ENCODE assay signal across 10 cellular contexts in genomic region chr1:229506633-229507032, GRCh38. TPM values are rescaled to one million over a fixed set of nuclear protein-coding genes. Genes with fewer than 3 reads are reported as not detected.
DNase-seq lines count a peak whose midpoint lies in the region; ATAC-seq and TF ChIP-seq lines count a peak whose summit lies in the region.
"Had no signal": no experiment of that assay in that cellular context is flagged by ENCODE, and none has a peak within 500 bp of the region (broad histone marks: within the 10 kb centered on the region; RNA-seq: fewer than 3 reads in every experiment).

No MANE protein-coding gene starts in this region.

- peak overlapping the region; percentile 88 for H3K9ac ChIP-seq in Loucy (ENCODE audit: low read depth, low read length, poor library complexity, severe bottlenecking)

- no peaks in the 10 kb centered on the region for H3F3A ChIP-seq in Loucy (ENCODE audit: low read depth)

- H3K4me1 Mint-ChIP-seq in T-helper 1 cell treated with Interleukin-12 subunit alpha and Interleukin-12 subunit beta and Interleukin-4 antibody, amounts not matched to agents 30 μg/mL and 1 μg/mL, for 36 hours (ENCODE audit: low read depth), result peaks cover 19% of the 10 kb centered on the region

- H3K27ac Mint-ChIP-seq in T-helper 1 cell treated with Interleukin-12 subunit alpha and Interleukin-12 subunit beta and Interleukin-4 antibody, amounts not matched to agents 30 μg/mL and 1 μg/mL, for 36 hours, result peak overlapping the region; percentile 20

- H3K27ac ChIP-seq in effector memory CD4-positive, alpha-beta T cell (ENCODE audit: insufficient read depth, low read length, poor library complexity, severe bottlenecking), result no peak overlapping the region
- H3K27ac ChIP-seq in osteoblast (ENCODE audit: low read depth, low read length), result no peak overlapping the region

- TF ChIP-seq CTCF in Loucy (conservative IDR thresholded peaks at IDR 0.05; ENCODE audit: low read length) (no peak), osteoblast (IDR thresholded peaks at IDR 0.05; ENCODE audit: extremely low read depth, low read depth, low read length) (no peak)

- H3K27me3 Mint-ChIP-seq in T-helper 1 cell treated with Interleukin-12 subunit alpha and Interleukin-12 subunit beta and Interleukin-4 antibody, amounts not matched to agents 30 μg/mL and 1 μg/mL, for 36 hours (ENCODE audit: low read depth), result no peaks in the 10 kb centered on the region

- H3K4me3 ChIP-seq in Loucy (ENCODE audit: low read length, poor library complexity, severe bottlenecking) (peak overlapping the region; percentile 90), osteoblast (ENCODE audit: insufficient read depth, low read length) (no peak overlapping the region)
- H3K4me3 ChIP-seq in effector memory CD4-positive, alpha-beta T cell (ENCODE audit: insufficient read depth, low read depth, low read length, poor library complexity, severe bottlenecking), result peak overlapping the region; percentile 93

- in situ Hi-C loops in ACHN (cut with HindIII; ENCODE audit: low pct_ligation_motif_present, low pct_unique_long_range_greater_than_20kb, low sequenced_read_pairs), result no loop called here

- no peaks in the 10 kb centered on the region for H3K27me3 ChIP-seq in Loucy (ENCODE audit: insufficient read depth, low read length, poor library complexity, severe bottlenecking)
- H3K27me3 ChIP-seq in effector memory CD4-positive, alpha-beta T cell (replicated peaks; ENCODE audit: control insufficient read depth, insufficient read depth, low read length, poor library complexity, severe bottlenecking), result no peaks in the 10 kb centered on the region
- no peaks in the 10 kb centered on the region for H3K27me3 ChIP-seq in osteoblast (ENCODE audit: insufficient read depth, low read length)

- DNase-seq in T-helper 1 cell (no peak), osteoblast (ENCODE audit: insufficient read length, low spot score, missing footprints) (no peak), ACHN (no peak), DMS79 (lab: John Stamatoyannopoulos, UW) (no peak)
- DNase-seq in effector memory CD4-positive, alpha-beta T cell, result no peak
- DNase-seq: cerebellar nuclear complex, NCI-H187 had no signal

- H3K4me2 ChIP-seq in Loucy (ENCODE audit: low read depth, low read length, poor library complexity, severe bottlenecking) (peak overlapping the region; percentile 93), osteoblast (ENCODE audit: insufficient read depth, low read length) (peak overlapping the region; percentile 90)

- peaks cover 33% of the 10 kb centered on the region for H3K4me1 ChIP-seq in Loucy (ENCODE audit: insufficient read depth, low read length, poor library complexity, severe bottlenecking)
- peaks cover 11% of the 10 kb centered on the region for H3K4me1 ChIP-seq in effector memory CD4-positive, alpha-beta T cell (ENCODE audit: control insufficient read depth, insufficient read depth, low read length, poor library complexity, severe bottlenecking)
- H3K4me1 ChIP-seq in osteoblast (ENCODE audit: insufficient read depth, low read length), result peaks cover 26% of the 10 kb centered on the region

- H4K20me1 ChIP-seq in Loucy (ENCODE audit: insufficient read depth, low read length, poor library complexity, severe bottlenecking) (peaks cover 14% of the 10 kb centered on the region), osteoblast (ENCODE audit: insufficient read depth, low read length) (no peaks in the 10 kb centered on the region)

- no peak for ATAC-seq in HG03108 (IDR thresholded peaks at IDR 0.05; ENCODE audit: unreplicated experiment)

- H3K79me2 ChIP-seq in Loucy (ENCODE audit: insufficient read depth, low read length) (peaks cover 38% of the 10 kb centered on the region), osteoblast (ENCODE audit: insufficient read depth, low read length) (peaks cover 32% of the 10 kb centered on the region)

- no peak overlapping the region for H2AFZ ChIP-seq in Loucy (ENCODE audit: low read length)
- H2AFZ ChIP-seq in osteoblast (ENCODE audit: low read length), result no peak overlapping the region

- H3K9me2 ChIP-seq in Loucy (replicated peaks; ENCODE audit: low read depth, low read length), result no peaks in the 10 kb centered on the region

- peaks cover 10% of the 10 kb centered on the region for H3K36me3 Mint-ChIP-seq in T-helper 1 cell treated with Interleukin-12 subunit alpha and Interleukin-12 subunit beta and Interleukin-4 antibody, amounts not matched to agents 30 μg/mL and 1 μg/mL, for 36 hours (ENCODE audit: low read depth)

- no peaks in the 10 kb centered on the region for H3K9me3 Mint-ChIP-seq in T-helper 1 cell treated with Interleukin-12 subunit alpha and Interleukin-12 subunit beta and Interleukin-4 antibody, amounts not matched to agents 30 μg/mL and 1 μg/mL, for 36 hours

- peak overlapping the region; percentile 88 for H3K4me3 Mint-ChIP-seq in T-helper 1 cell treated with Interleukin-12 subunit alpha and Interleukin-12 subunit beta and Interleukin-4 antibody, amounts not matched to agents 30 μg/mL and 1 μg/mL, for 36 hours

- H3K36me3 ChIP-seq in Loucy (ENCODE audit: insufficient read depth, low read length) (peaks cover 5% of the 10 kb centered on the region; the same call in 1 of the 2 replicates), osteoblast (ENCODE audit: insufficient read depth, low read length) (peaks cover 3% of the 10 kb centered on the region)
- H3K36me3 ChIP-seq in effector memory CD4-positive, alpha-beta T cell (ENCODE audit: control insufficient read depth, insufficient read depth, low read length), result peaks cover 4% of the 10 kb centered on the region

- no peaks in the 10 kb centered on the region for H3K9me3 ChIP-seq in Loucy (ENCODE audit: insufficient read depth, low read depth, low read length)
- H3K9me3 ChIP-seq in effector memory CD4-positive, alpha-beta T cell (ENCODE audit: control insufficient read depth, low read length), result no peaks in the 10 kb centered on the region
- no peaks in the 10 kb centered on the region for H3K9me3 ChIP-seq in osteoblast (ENCODE audit: low read depth, low read length)

RNA-seq across cellular contexts. Expression of gene NUP133, which starts 1.5 kb away (rescaled TPM):
- 35.1 and 35.4 TPM in 2 replicates for total RNA-seq in osteoblast

RNA-seq across cellular contexts. Expression of gene ABCB10, which starts 51.9 kb away (rescaled TPM):
- total RNA-seq in osteoblast, result 12.4 and 13.4 TPM in 2 replicates
